ENCODE assay signal across 1 cellular context in genomic region chr10:80471009-80471408, GRCh38.
TF ChIP-seq lines count a peak whose summit lies in the region.

No MANE protein-coding gene starts in this region.

TF ChIP-seq in GM12878, 131 proteins besides CTCF, POLR2A, EP300 and RAD21 (continued from another document):
- peak; percentile 27; the same call in 1 of the 2 replicates for TF ChIP-seq ZNF687 (IDR thresholded peaks at IDR 0.05)
- no peak for TF ChIP-seq SIX5 (IDR thresholded peaks at IDR 0.05; ENCODE audit: low read depth, low read length, severe bottlenecking)
TF ChIP-seq in GM12878: peak in this region for 1.
